Comparison of ENCODE assay signal across 11 cellular contexts in genomic region chr12:119593578-119594398, GRCh38. TPM values are rescaled to one million over a fixed set of nuclear protein-coding genes. Genes with fewer than 3 reads are reported as not detected.
A peak's percentile ranks its signal among the peaks of the same experiment; 100 is the strongest.
DNase-seq lines count a peak whose midpoint lies in the region; ATAC-seq and TF ChIP-seq lines count a peak whose summit lies in the region.
"Had no signal": no experiment of that assay in that cellular context is flagged by ENCODE, and none has a peak within 500 bp of the region (broad histone marks: within the 10 kb centered on the region; RNA-seq: fewer than 3 reads in every experiment).

TSS of gene TMEM233 (plus strand) at chr12:119593774. CDS start at chr12:119593849, 75 bp downstream.

- peak within 1 kb of the TSS; percentile 62 for H3K4me3 ChIP-seq in SJCRH30
- H3K4me3 ChIP-seq in parathyroid adenoma (ENCODE audit: low read depth, low read length), result peak within 1 kb of the TSS; percentile 48

- peak within 1 kb of the TSS; percentile 88 for H2AFZ ChIP-seq in parathyroid adenoma

- H3K36me3 ChIP-seq in SJCRH30, result 0 out of 2 replicates have a peak, but pooled peaks cover 3% of the 10 kb centered on the region
- H3K36me3 ChIP-seq in parathyroid adenoma (ENCODE audit: control insufficient read depth, insufficient read depth, low read length), result no peaks in the 10 kb centered on the region

- no peaks in the 10 kb centered on the region for H3K27me3 ChIP-seq in SJCRH30
- H3K27me3 ChIP-seq in parathyroid adenoma (ENCODE audit: control insufficient read depth, insufficient read depth, low read length), result no peaks in the 10 kb centered on the region

- peak within 1 kb of the TSS; percentile 84 for H3K4me2 ChIP-seq in parathyroid adenoma (ENCODE audit: low read length)

- intact Hi-C loops in left ventricle myocardium superior (cut with micrococcal nuclease), result no loop called here

- H3K27ac ChIP-seq in SJCRH30 (peak within 1 kb of the TSS; percentile 87), parathyroid adenoma (peak within 1 kb of the TSS; percentile 88)

- no peak for TF ChIP-seq CTCF in parathyroid adenoma (IDR thresholded peaks at IDR 0.05)

- H3K9ac ChIP-seq in parathyroid adenoma, result peak within 1 kb of the TSS; percentile 78

- no peaks in the 10 kb centered on the region for H3K4me1 ChIP-seq in SJCRH30
- H3K4me1 ChIP-seq in parathyroid adenoma, result peaks cover 23% of the 10 kb centered on the region

- DNase-seq in D341Med (ENCODE audit: low spot score) (peak; percentile 48), SJCRH30 (peak; percentile 53 to 61), left ventricle myocardium superior (peak; percentile 43), HCEC 1CT (no peak), GM19240 (ENCODE audit: insufficient read length, low spot score) (no peak)
- DNase-seq: CD8-positive, alpha-beta memory T cell; left colon; RPMI8226 had no signal

- ATAC-seq in left ventricle myocardium superior (peak; percentile 69), HG03565 (IDR thresholded peaks at IDR 0.05; ENCODE audit: unreplicated experiment) (no peak), GM21576 (IDR thresholded peaks at IDR 0.05; ENCODE audit: unreplicated experiment) (no peak)
- ATAC-seq: left colon had no signal

- H3K79me2 ChIP-seq in parathyroid adenoma, result peaks cover 4% of the 10 kb centered on the region

- H3K9me3 ChIP-seq in SJCRH30 (replicated peaks), result no peaks in the 10 kb centered on the region
- no peaks in the 10 kb centered on the region for H3K9me3 ChIP-seq in parathyroid adenoma (ENCODE audit: control insufficient read depth, low read length)

RNA-seq across cellular contexts. Expression of gene TMEM233, which starts in this region (rescaled TPM):
- 5.6 and 6.5 TPM in 2 replicates for total RNA-seq in SJCRH30 (2014; rRNA removed; shearing (Covaris generic))
- total RNA-seq in left ventricle myocardium superior, result 0.25 TPM
- total RNA-seq: CD8-positive, alpha-beta memory T cell had no signal

Comparison
In these comparisons a context has a peak if more than half of its experiments do, and no peak if none do; other contexts are left out.
1. Peak in DNase-seq and ATAC-seq in left ventricle myocardium superior; RNA of the gene not detected or under 1 TPM.
2. DNase-seq: peak in D341Med (single experiment) and SJCRH30 (2 of 2); none in HCEC 1CT (single experiment) and GM19240 (single experiment).